In genomic region chr3:87324609-87325008, GRCh38 we compare ENCODE assay signal across 6 cellular contexts. TPM values are rescaled to one million over a fixed set of nuclear protein-coding genes. Genes with fewer than 3 reads are reported as not detected.
"Had no signal": no experiment of that assay in that cellular context is flagged by ENCODE, and none has a peak within 500 bp of the region (broad histone marks: within the 10 kb centered on the region; RNA-seq: fewer than 3 reads in every experiment).

No MANE protein-coding gene starts in this region.

- ATAC-seq: HepG2, K562 had no signal

- DNase-seq: IMR-90, KBM-7 had no signal

RNA-seq across cellular contexts. Expression of gene POU1F1, which starts 48.2 kb away (rescaled TPM):
- total RNA-seq: HepG2, HT-29, HT1080, IMR-90, K562 had no signal
